Comparison of ENCODE assay signal across 1 cellular context in the genomic region with DNA sequence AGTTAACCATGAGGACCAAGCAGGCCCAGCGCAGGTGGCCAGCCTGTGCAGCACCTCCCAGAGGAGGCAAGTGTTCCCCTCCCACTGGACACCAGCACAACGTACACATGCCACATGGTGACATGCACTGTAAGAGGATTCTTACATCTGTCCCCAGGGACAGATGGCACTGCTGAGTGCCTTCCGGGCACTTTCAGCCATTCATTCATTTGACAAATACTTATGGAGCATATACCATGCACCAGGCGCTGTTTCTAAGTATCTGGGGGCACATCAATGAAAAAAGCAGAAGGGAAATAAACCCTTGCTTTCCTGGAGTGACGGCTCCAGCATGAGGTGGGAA.
TF ChIP-seq lines count a peak whose summit lies in the region.

No MANE protein-coding gene starts in this region.

TF ChIP-seq in H1, 55 proteins besides CTCF, POLR2A, EP300 and RAD21 (continued from another document):
- TF ChIP-seq NANOG (IDR thresholded peaks at IDR 0.05; ENCODE audit: insufficient read depth, low read depth, low read length, poor library complexity, severe bottlenecking): no peak
- no peak for TF ChIP-seq RNF2 (IDR thresholded peaks at IDR 0.05; ENCODE audit: borderline replicate concordance, low read depth, low read length, missing control alignments, poor library complexity, severe bottlenecking)
- TF ChIP-seq CTBP2 (IDR thresholded peaks at IDR 0.05; ENCODE audit: borderline replicate concordance, insufficient read depth, insufficient read length, low read length): no peak
- no peak for TF ChIP-seq KDM5A (IDR thresholded peaks at IDR 0.05; ENCODE audit: low read length)
- TF ChIP-seq SP1 (IDR thresholded peaks at IDR 0.05; ENCODE audit: low read depth, low read length): no peak
- no peak for TF ChIP-seq HDAC6 (IDR thresholded peaks at IDR 0.05; ENCODE audit: low read depth, low read length)
- no peak for TF ChIP-seq RFX5 (IDR thresholded peaks at IDR 0.05; ENCODE audit: borderline replicate concordance, low read depth, low read length)
- no peak for TF ChIP-seq BACH1 (IDR thresholded peaks at IDR 0.05; ENCODE audit: low read length)
- TF ChIP-seq FOSL1 (IDR thresholded peaks at IDR 0.05; ENCODE audit: insufficient read depth, low read depth, low read length): no peak
- TF ChIP-seq, protein P1, sequence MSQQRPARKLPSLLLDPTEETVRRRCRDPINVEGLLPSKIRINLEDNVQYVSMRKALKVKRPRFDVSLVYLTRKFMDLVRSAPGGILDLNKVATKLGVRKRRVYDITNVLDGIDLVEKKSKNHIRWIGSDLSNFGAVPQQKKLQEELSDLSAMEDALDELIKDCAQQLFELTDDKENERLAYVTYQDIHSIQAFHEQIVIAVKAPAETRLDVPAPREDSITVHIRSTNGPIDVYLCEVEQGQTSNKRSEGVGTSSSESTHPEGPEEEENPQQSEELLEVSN (IDR thresholded peaks at IDR 0.05): no peak
